27 cellular contexts compared by ENCODE assay signal in the genomic region with DNA sequence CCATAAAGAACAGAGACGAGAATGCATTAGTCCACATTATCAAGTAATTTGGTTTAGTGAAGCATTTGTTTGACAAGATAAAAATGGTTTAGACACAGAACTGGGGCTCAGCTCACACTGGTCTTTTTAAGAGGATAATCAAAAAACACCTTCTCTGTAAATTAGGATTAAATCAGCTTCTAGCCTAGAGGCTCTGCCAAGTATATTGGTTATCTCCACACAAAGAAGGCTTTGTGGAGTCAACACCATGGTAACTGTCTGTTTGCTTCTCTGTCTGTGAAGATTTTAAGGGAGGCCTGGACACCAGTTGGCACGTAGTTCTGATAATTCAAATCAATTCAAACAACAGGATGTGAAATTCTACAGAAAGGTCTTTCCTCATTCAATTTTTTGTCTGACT.
DNase-seq lines count a peak whose midpoint lies in the region; ATAC-seq and TF ChIP-seq lines count a peak whose summit lies in the region.
"Had no signal": no experiment of that assay in that cellular context is flagged by ENCODE, and none has a peak within 500 bp of the region (broad histone marks: within the 10 kb centered on the region; RNA-seq: fewer than 3 reads in every experiment).

No MANE protein-coding gene starts in this region.

- no peak overlapping the region for H3K9ac ChIP-seq in SK-N-SH

- no peaks in the 10 kb centered on the region for H3K9me2 ChIP-seq in SK-N-SH

- in situ Hi-C loops in SK-MEL-5 (cut with HindIII; ENCODE audit: low pct_unique_long_range_greater_than_20kb, low sequenced_read_pairs): no loop called here

- H3K4me2 ChIP-seq in SK-N-SH: no peak overlapping the region
- H3K4me2 ChIP-seq: GM23338 had no signal

- no peaks in the 10 kb centered on the region for H3F3A ChIP-seq in SK-N-SH (replicated peaks; ENCODE audit: insufficient read depth)

- peaks cover 0 to 26% (median 3%) of the 10 kb centered on the region in 6 donors for H3K9me3 Mint-ChIP-seq in immature natural killer cell
- H3K9me3 Mint-ChIP-seq: GM23338 had no signal

- no peaks in the 10 kb centered on the region for H3K27me3 Mint-ChIP-seq in immature natural killer cell (ENCODE audit: low read depth in 3 of 3)

- no peaks in the 10 kb centered on the region for H3K9me3 ChIP-seq in SK-N-SH
- H3K9me3 ChIP-seq: lower lobe of right lung, psoas muscle, testis had no signal

- DNase-seq in SK-N-SH: peak; percentile 27
- peak; percentile 22 for DNase-seq in SK-MEL-5 (ENCODE audit: low read depth, low spot score)
- peak; percentile 43 for DNase-seq in medulla oblongata (ENCODE audit: extremely low spot score)
- no peak for DNase-seq in immature natural killer cell
- no peak for DNase-seq in NCI-H2029 treated with DMSO at 0.1 percent for 48 hours (lab: John Stamatoyannopoulos, UW)
- DNase-seq in NCI-H1694 (lab: John Stamatoyannopoulos, UW): no peak
- DNase-seq: 8988T; activated CD4-positive, alpha-beta T cell treated with anti-CD3 and anti-CD28 coated beads for 48 hours; activated CD8-positive, alpha-beta memory T cell treated with anti-CD3 and anti-CD28 coated beads for 24 hours; activated gamma-delta T cell treated with Interleukin-2 at 50 U/mL for 16 hours; activated T-cell treated with anti-CD3 and anti-CD28 coated beads, Interleukin-2, amount 50 U/mL, for 1 hour; brain microvascular endothelial cell; DMS 273 treated with DMSO at 0.1 percent for 48 hours; EL; HFFc6; Kasumi-1; kidney glomerular epithelial cell; lower lobe of right lung; NCI-H1694 treated with DMSO at 0.1 percent for 48 hours; NCI-H526 treated with DMSO at 0.1 percent for 48 hours; psoas muscle; stimulated activated CD4-positive, alpha-beta T cell treated with anti-CD3 and anti-CD28 coated beads, Interleukin-15, amount 100 ng/mL, for 24 hours; stimulated activated naive CD4-positive, alpha-beta T cell; testis had no signal

- peak in 1 of 2 experiments; percentile 57; a peak in 1 of 4 replicates for TF ChIP-seq EP300 in SK-N-SH (IDR thresholded peaks at IDR 0.05; ENCODE audit: borderline replicate concordance in 1 of 2, low read depth in 1 of 2, low read length in 1 of 2)

- no peak overlapping the region for H2AFZ ChIP-seq in SK-N-SH (ENCODE audit: low read depth)
- H2AFZ ChIP-seq: GM23338 had no signal

- POLR2A ChIA-PET in SK-N-SH (lab: Yijun Ruan, JAX): no interaction called here

- H3K79me2 ChIP-seq in SK-N-SH (ENCODE audit: insufficient read depth): no peaks in the 10 kb centered on the region

- CTCF ChIA-PET in SK-N-SH (lab: Yijun Ruan, JAX): no interaction called here

- ATAC-seq in SK-N-SH treated with all-trans-retinoic acid at 6 μM for 48 hours: no peak
- ATAC-seq in HG02571 (IDR thresholded peaks at IDR 0.05; ENCODE audit: unreplicated experiment): no peak
- ATAC-seq: GM23338, lower lobe of right lung, psoas muscle had no signal

- no peak for TF ChIP-seq CTCF in SK-N-SH (IDR thresholded peaks at IDR 0.05)

- TF ChIP-seq RAD21 in SK-N-SH (IDR thresholded peaks at IDR 0.05; ENCODE audit: low read length): no peak; the same call in 1 of the 2 replicates

- H3K4me1 Mint-ChIP-seq in immature natural killer cell: no peaks in the 10 kb centered on the region
- H3K4me1 Mint-ChIP-seq: GM23338 had no signal

- no peak overlapping the region for H3K27ac Mint-ChIP-seq in immature natural killer cell
- H3K27ac Mint-ChIP-seq: GM23338, HFFc6 had no signal

- H3K36me3 Mint-ChIP-seq in immature natural killer cell: no peaks in the 10 kb centered on the region

- no peak overlapping the region for H3K4me3 Mint-ChIP-seq in immature natural killer cell
- H3K4me3 Mint-ChIP-seq: GM23338, HFFc6 had no signal

- H4K20me1 ChIP-seq in SK-N-SH (ENCODE audit: insufficient read depth): no peaks in the 10 kb centered on the region

- H3K4me3 ChIP-seq in SK-N-SH (ENCODE audit: low read depth in 2 of 2, low read length in 1 of 2): no peak overlapping the region
- H3K4me3 ChIP-seq: GM23338, lower lobe of right lung, psoas muscle, testis had no signal

- peak overlapping the region in 1 of 2 experiments; percentile 91; a peak in 2 of 4 replicates for H3K27ac ChIP-seq in SK-N-SH (ENCODE audit: low read depth in 2 of 2, low read length in 1 of 2)
- H3K27ac ChIP-seq: brain microvascular endothelial cell, lower lobe of right lung, psoas muscle, testis had no signal

- 5% methylated on average over 2 of the region's 2 CpGs for WGBS in SK-N-SH (ENCODE audit: low lambda C conversion rate)

- no peaks in the 10 kb centered on the region for H3K36me3 ChIP-seq in SK-N-SH (replicated peaks in 1 of 2; ENCODE audit: control insufficient read depth in 1 of 2, insufficient read depth in 2 of 2, low read length in 1 of 2)
- H3K36me3 ChIP-seq: brain microvascular endothelial cell, lower lobe of right lung had no signal

- H3K27me3 ChIP-seq in SK-N-SH (ENCODE audit: insufficient read depth): no peaks in the 10 kb centered on the region
- H3K27me3 ChIP-seq: brain microvascular endothelial cell, testis had no signal

- H3K4me1 ChIP-seq in SK-N-SH (ENCODE audit: control insufficient read depth in 1 of 2, insufficient read depth in 2 of 2, low read depth in 1 of 2, low read length in 1 of 2): peaks cover 0 to 3% of the 10 kb centered on the region in 2 experiments; a peak in 2 of 4 replicates
- H3K4me1 ChIP-seq: lower lobe of right lung, psoas muscle, testis had no signal

TF ChIP-seq in SK-N-SH, 30 proteins besides CTCF, POLR2A, EP300 and RAD21:
- TF ChIP-seq JUND (IDR thresholded peaks at IDR 0.05) (no peak), MXI1 (IDR thresholded peaks at IDR 0.05; ENCODE audit: low read depth, low read length) (no peak), FOXJ3 (CRISPR knock-in tag; IDR thresholded peaks at IDR 0.05) (peak; percentile 58; the same call in 1 of the 2 replicates), GATA2 (CRISPR knock-in tag; IDR thresholded peaks at IDR 0.05) (peak; percentile 78), CHD2 (IDR thresholded peaks at IDR 0.05; ENCODE audit: low read length, partially characterized antibody) (no peak), EZH2phosphoT487 (IDR thresholded peaks at IDR 0.05; ENCODE audit: borderline replicate concordance, low read depth) (no peak), TAF1 (IDR thresholded peaks at IDR 0.05; ENCODE audit: borderline replicate concordance, low read depth, low read length) (no peak), YY1 (IDR thresholded peaks at IDR 0.05; ENCODE audit: low read depth) (no peak)
- TF ChIP-seq, protein P1, sequence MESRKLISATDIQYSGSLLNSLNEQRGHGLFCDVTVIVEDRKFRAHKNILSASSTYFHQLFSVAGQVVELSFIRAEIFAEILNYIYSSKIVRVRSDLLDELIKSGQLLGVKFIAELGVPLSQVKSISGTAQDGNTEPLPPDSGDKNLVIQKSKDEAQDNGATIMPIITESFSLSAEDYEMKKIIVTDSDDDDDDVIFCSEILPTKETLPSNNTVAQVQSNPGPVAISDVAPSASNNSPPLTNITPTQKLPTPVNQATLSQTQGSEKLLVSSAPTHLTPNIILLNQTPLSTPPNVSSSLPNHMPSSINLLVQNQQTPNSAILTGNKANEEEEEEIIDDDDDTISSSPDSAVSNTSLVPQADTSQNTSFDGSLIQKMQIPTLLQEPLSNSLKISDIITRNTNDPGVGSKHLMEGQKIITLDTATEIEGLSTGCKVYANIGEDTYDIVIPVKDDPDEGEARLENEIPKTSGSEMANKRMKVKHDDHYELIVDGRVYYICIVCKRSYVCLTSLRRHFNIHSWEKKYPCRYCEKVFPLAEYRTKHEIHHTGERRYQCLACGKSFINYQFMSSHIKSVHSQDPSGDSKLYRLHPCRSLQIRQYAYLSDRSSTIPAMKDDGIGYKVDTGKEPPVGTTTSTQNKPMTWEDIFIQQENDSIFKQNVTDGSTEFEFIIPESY (IDR thresholded peaks at IDR 0.05; ENCODE audit: borderline replicate concordance, low read depth): no peak

TF ChIP-seq in SK-N-SH treated with all-trans-retinoic acid at 6 μM for 48 hours, 23 proteins besides CTCF, POLR2A, EP300 and RAD21:
- TF ChIP-seq BACH2 (CRISPR knock-in tag; IDR thresholded peaks at IDR 0.05; ENCODE audit: borderline replicate concordance) (no peak), ARNTL (CRISPR knock-in tag; IDR thresholded peaks at IDR 0.05; ENCODE audit: borderline replicate concordance, low read depth) (no peak), TOX (CRISPR knock-in tag; IDR thresholded peaks at IDR 0.05; ENCODE audit: borderline replicate concordance) (no peak), CSDC2 (CRISPR knock-in tag; IDR thresholded peaks at IDR 0.05) (no peak), OSR1 (CRISPR knock-in tag; IDR thresholded peaks at IDR 0.05) (no peak)
- TF ChIP-seq, protein P2, sequence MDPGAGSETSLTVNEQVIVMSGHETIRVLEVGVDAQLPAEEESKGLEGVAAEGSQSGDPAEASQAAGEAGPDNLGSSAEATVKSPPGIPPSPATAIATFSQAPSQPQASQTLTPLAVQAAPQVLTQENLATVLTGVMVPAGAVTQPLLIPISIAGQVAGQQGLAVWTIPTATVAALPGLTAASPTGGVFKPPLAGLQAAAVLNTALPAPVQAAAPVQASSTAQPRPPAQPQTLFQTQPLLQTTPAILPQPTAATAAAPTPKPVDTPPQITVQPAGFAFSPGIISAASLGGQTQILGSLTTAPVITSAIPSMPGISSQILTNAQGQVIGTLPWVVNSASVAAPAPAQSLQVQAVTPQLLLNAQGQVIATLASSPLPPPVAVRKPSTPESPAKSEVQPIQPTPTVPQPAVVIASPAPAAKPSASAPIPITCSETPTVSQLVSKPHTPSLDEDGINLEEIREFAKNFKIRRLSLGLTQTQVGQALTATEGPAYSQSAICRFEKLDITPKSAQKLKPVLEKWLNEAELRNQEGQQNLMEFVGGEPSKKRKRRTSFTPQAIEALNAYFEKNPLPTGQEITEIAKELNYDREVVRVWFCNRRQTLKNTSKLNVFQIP (CRISPR knock-in tag; IDR thresholded peaks at IDR 0.05; ENCODE audit: borderline replicate concordance, low read depth): no peak

Comparison
In these comparisons a context has a peak if more than half of its experiments do, and no peak if none do; other contexts are left out.
1. DNase-seq: peak in SK-N-SH (single experiment), SK-MEL-5 (single experiment) and medulla oblongata (single experiment); none in immature natural killer cell (0 of 3), NCI-H2029 treated with DMSO at 0.1 percent for 48 hours (single experiment) and NCI-H1694 (single experiment).